ENCODE assay signal across 22 cellular contexts in the genomic region with DNA sequence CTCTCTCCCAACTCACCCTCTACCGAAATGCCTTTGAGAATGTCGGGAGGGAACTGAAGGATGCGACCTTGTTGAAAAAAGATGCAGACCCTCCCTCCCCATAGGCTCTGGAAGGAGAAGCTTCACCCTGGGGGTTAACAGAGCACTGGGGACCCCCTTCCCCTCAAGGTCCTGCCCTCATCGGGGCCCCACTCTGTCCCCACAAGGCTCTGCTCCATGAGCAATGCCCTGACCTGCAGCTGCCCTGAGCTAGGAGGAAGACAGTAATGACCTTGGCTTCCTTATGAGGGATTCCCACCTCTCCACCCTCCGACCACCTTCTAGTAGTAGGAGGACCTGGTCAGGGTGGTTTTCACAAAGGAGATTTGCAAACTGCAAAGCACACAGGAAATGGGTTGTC. TPM values are rescaled to one million over a fixed set of nuclear protein-coding genes. Genes with fewer than 3 reads are reported as not detected.
A peak's percentile ranks its signal among the peaks of the same experiment; 100 is the strongest.
DNase-seq lines count a peak whose midpoint lies in the region; ATAC-seq and TF ChIP-seq lines count a peak whose summit lies in the region.
"Had no signal": no experiment of that assay in that cellular context is flagged by ENCODE, and none has a peak within 500 bp of the region (broad histone marks: within the 10 kb centered on the region; RNA-seq: fewer than 3 reads in every experiment).

No MANE protein-coding gene starts in this region.

- peaks cover 8% of the 10 kb centered on the region for H3K27me3 Mint-ChIP-seq in chondrocyte (ENCODE audit: low read depth)

- TF ChIP-seq EP300 in sigmoid colon (IDR thresholded peaks at IDR 0.05): no peak

- no peaks in the 10 kb centered on the region for H3F3A ChIP-seq in MM.1S (ENCODE audit: insufficient read depth, low read length)

- H3K9me3 Mint-ChIP-seq in chondrocyte (ENCODE audit: low read depth): no peaks in the 10 kb centered on the region
- H3K9me3 Mint-ChIP-seq: CD4-positive, alpha-beta memory T cell had no signal

- H3K4me3 ChIP-seq in RWPE2 (ENCODE audit: severe bottlenecking) (no peak overlapping the region), mucosa of descending colon (no peak overlapping the region), sigmoid colon (no peak overlapping the region), MM.1S (ENCODE audit: low read length) (no peak overlapping the region)
- H3K4me3 ChIP-seq: A549 had no signal

- WGBS in sigmoid colon, 2 donors: 85% methylated on average over 5 of the region's 5 CpGs

- no peaks in the 10 kb centered on the region for H4K20me1 ChIP-seq in MM.1S (ENCODE audit: insufficient read depth, low read length)

- no peaks in the 10 kb centered on the region for H3K36me3 Mint-ChIP-seq in chondrocyte (ENCODE audit: low read depth)
- H3K36me3 Mint-ChIP-seq: CD4-positive, alpha-beta memory T cell had no signal

- H3K4me1 Mint-ChIP-seq in chondrocyte (ENCODE audit: low read depth): no peaks in the 10 kb centered on the region

- H3K36me3 ChIP-seq in RWPE2 (ENCODE audit: low read depth) (no peaks in the 10 kb centered on the region), mucosa of descending colon (ENCODE audit: low read depth) (no peaks in the 10 kb centered on the region), sigmoid colon (no peaks in the 10 kb centered on the region), MM.1S (replicated peaks; ENCODE audit: insufficient read depth, low read length) (no peaks in the 10 kb centered on the region)

- no peak overlapping the region for H3K4me2 ChIP-seq in MM.1S (ENCODE audit: low read depth, low read length)
- H3K4me2 ChIP-seq: A549 had no signal

- H3K27ac Mint-ChIP-seq in chondrocyte (ENCODE audit: unreplicated experiment): no peak overlapping the region

- no peaks in the 10 kb centered on the region for H3K9me3 ChIP-seq in RWPE2 (ENCODE audit: severe bottlenecking)
- no peaks in the 10 kb centered on the region for H3K9me3 ChIP-seq in mucosa of descending colon
- no peaks in the 10 kb centered on the region for H3K9me3 ChIP-seq in sigmoid colon
- H3K9me3 ChIP-seq in MM.1S (replicated peaks; ENCODE audit: insufficient read depth, low read length): no peaks in the 10 kb centered on the region
- H3K9me3 ChIP-seq: A549, Caco-2 had no signal

- no peaks in the 10 kb centered on the region for H3K79me2 ChIP-seq in MM.1S (ENCODE audit: low read length)

- TF ChIP-seq POLR2A in sigmoid colon (IDR thresholded peaks at IDR 0.05): no peak

- H3K9me2 ChIP-seq in MM.1S (replicated peaks; ENCODE audit: insufficient read depth, low read length): no peaks in the 10 kb centered on the region

- H3K4me1 ChIP-seq in RWPE2 (ENCODE audit: insufficient read depth, poor library complexity, severe bottlenecking): no peaks in the 10 kb centered on the region
- H3K4me1 ChIP-seq in mucosa of descending colon (ENCODE audit: low read depth): peaks cover 7% of the 10 kb centered on the region
- no peaks in the 10 kb centered on the region for H3K4me1 ChIP-seq in sigmoid colon
- H3K4me1 ChIP-seq in MM.1S (ENCODE audit: low read length): no peaks in the 10 kb centered on the region
- H3K4me1 ChIP-seq: Caco-2 had no signal

- DNase-seq in RWPE2 (ENCODE audit: low spot score) (peak; percentile 15), chondrocyte (ENCODE audit: low spot score) (peak; percentile 54), mucosa of descending colon (peak in 2 of 3 donors; percentile 22 to 24), sigmoid colon (peak; percentile 21), GM19240 (ENCODE audit: insufficient read length, low spot score) (no peak), MM.1S (no peak), NCI-H2107 (lab: John Stamatoyannopoulos, UW) (no peak)
- DNase-seq: C1 segment of cervical spinal cord; CD4-positive, alpha-beta memory T cell; Karpas-422; NCI-H1092 treated with DMSO at 0.1 percent for 48 hours; NCI-H1436; NCI-H187 treated with DMSO at 0.1 percent for 48 hours; NCI-H524; NCI-H774; NK-92 treated with Interleukin-12 subunit alpha and Interleukin-12 subunit beta, amount 100 ng/mL, for 24 hours; SHP77 had no signal

- TF ChIP-seq CTCF in RWPE2 (IDR thresholded peaks at IDR 0.05; ENCODE audit: poor library complexity, severe bottlenecking) (no peak), chondrocyte (IDR thresholded peaks at IDR 0.05) (no peak), mucosa of descending colon (IDR thresholded peaks at IDR 0.05) (no peak), sigmoid colon (IDR thresholded peaks at IDR 0.05) (no peak), MM.1S (IDR thresholded peaks at IDR 0.05; ENCODE audit: low read length) (no peak)

- H3K27ac ChIP-seq in RWPE2 (ENCODE audit: poor library complexity, severe bottlenecking): no peak overlapping the region
- H3K27ac ChIP-seq in sigmoid colon: no peak overlapping the region
- no peak overlapping the region for H3K27ac ChIP-seq in MM.1S (ENCODE audit: low read length)
- H3K27ac ChIP-seq: A549, HL-60 had no signal

- H3K9ac ChIP-seq in MM.1S (ENCODE audit: low read length): no peak overlapping the region

- ATAC-seq in RWPE2 (ENCODE audit: low read depth): no peak
- no peak for ATAC-seq in mucosa of descending colon
- ATAC-seq in HG03378 (IDR thresholded peaks at IDR 0.05; ENCODE audit: unreplicated experiment): no peak
- ATAC-seq: A549, HCT116 had no signal

- H2AFZ ChIP-seq in MM.1S (ENCODE audit: low read length): no peak overlapping the region

- intact Hi-C loops in mucosa of descending colon (cut with DNase I, micrococcal nuclease) (no loop called here), sigmoid colon (cut with DNase I) (no loop called here)

- no peak overlapping the region for H3K4me3 Mint-ChIP-seq in chondrocyte (ENCODE audit: unreplicated experiment)
- H3K4me3 Mint-ChIP-seq: CD4-positive, alpha-beta memory T cell had no signal

- H3K27me3 ChIP-seq in RWPE2 (ENCODE audit: insufficient read depth, poor library complexity, severe bottlenecking) (no peaks in the 10 kb centered on the region), sigmoid colon (no peaks in the 10 kb centered on the region), MM.1S (replicated peaks; ENCODE audit: insufficient read depth, low read length) (no peaks in the 10 kb centered on the region)

RNA-seq across cellular contexts. Expression of gene HPCAL1, which starts 44.4 kb away (rescaled TPM):
- total RNA-seq in chondrocyte: 18.7 to 44.0 TPM (median 19.3 TPM) in 3 replicates
- 10 to 100 TPM; 42.0 to 98.1 (median 47.7) TPM for total RNA-seq in mucosa of descending colon
- total RNA-seq in sigmoid colon: 10 to 100 TPM; 27.7 to 46.0 (median 34.2) TPM
- polyA plus RNA-seq in sigmoid colon: 100 to 1,000 TPM in 2 of 3 donors, 10 to 100 TPM in 1; 67.9 to 115 (median 110) TPM

Comparison
In these comparisons a context has a peak if more than half of its experiments do, and no peak if none do; other contexts are left out.
1. DNase-seq: peak in RWPE2 (single experiment), chondrocyte (single experiment), mucosa of descending colon (2 of 3) and sigmoid colon (single experiment); none in GM19240 (single experiment), MM.1S (single experiment) and NCI-H2107 (single experiment).